23 cellular contexts compared by ENCODE assay signal in the genomic region with DNA sequence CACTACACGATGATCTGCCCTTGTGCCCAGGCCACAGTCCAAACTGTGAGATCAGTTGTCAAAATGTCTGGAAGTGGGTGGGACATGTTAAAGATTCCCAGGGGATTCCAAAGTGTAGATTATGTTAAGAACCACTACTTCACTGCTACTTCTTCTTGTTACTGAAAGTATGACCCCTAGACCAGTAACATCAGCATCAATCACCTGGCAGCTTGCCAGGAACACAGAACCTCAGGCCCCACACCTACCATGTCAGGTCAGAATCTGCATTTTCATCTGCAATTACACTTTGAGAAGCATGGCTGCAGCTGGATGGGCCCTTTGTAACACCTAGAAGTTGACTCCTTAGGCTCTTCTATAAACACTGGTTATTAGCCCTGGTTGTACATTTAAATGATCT. TPM values are rescaled to one million over a fixed set of nuclear protein-coding genes. Genes with fewer than 3 reads are reported as not detected.
"Had no signal": no experiment of that assay in that cellular context is flagged by ENCODE, and none has a peak within 500 bp of the region (broad histone marks: within the 10 kb centered on the region; RNA-seq: fewer than 3 reads in every experiment).

No MANE protein-coding gene starts in this region.

- H3K9me3 ChIP-seq: breast epithelium, colonic mucosa, SJSA1 had no signal

- H3K27me3 ChIP-seq: breast epithelium, colonic mucosa, SJSA1 had no signal

- H3K36me3 ChIP-seq: breast epithelium, colonic mucosa, SJSA1 had no signal

- DNase-seq: activated CD4-positive, alpha-beta T cell treated with anti-CD3 and anti-CD28 coated beads for 4 hours; activated CD8-positive, alpha-beta memory T cell treated with anti-CD3 and anti-CD28 coated beads, Interleukin-2, amount 50 U/mL, for 4 hours; activated CD8-positive, alpha-beta T cell treated with anti-CD3 and anti-CD28 coated beads for 36 hours; activated naive CD4-positive, alpha-beta T cell treated with anti-CD3 and anti-CD28 coated beads, Interleukin-2, amount 50 U/mL, for 16 hours; activated naive CD8-positive, alpha-beta T cell treated with anti-CD3 and anti-CD28 coated beads, Interleukin-2, amount 10 ng/mL, durations not matched to agents 7 days and 5 days; aorta; caudate nucleus; colonic mucosa; Kasumi-1; NCI-H1048; NCI-H146; NCI-H187 treated with DMSO at 0.1 percent for 48 hours; NCI-H2081 treated with DMSO at 0.1 percent for 48 hours; NCI-H446; NCI-H524; NCI-H774; SHP77 had no signal

- H3K4me1 Mint-ChIP-seq: activated naive CD8-positive, alpha-beta T cell treated with anti-CD3 and anti-CD28 coated beads, Interleukin-2, amount 10 ng/mL, durations not matched to agents 7 days and 5 days had no signal

- H3K27ac ChIP-seq: breast epithelium, colonic mucosa, SJSA1 had no signal

- H3K4me3 ChIP-seq: breast epithelium, colonic mucosa, SJSA1 had no signal

- H3K4me1 ChIP-seq: breast epithelium, colonic mucosa had no signal

- H3K27ac Mint-ChIP-seq: activated CD8-positive, alpha-beta T cell treated with anti-CD3 and anti-CD28 coated beads for 36 hours; activated naive CD8-positive, alpha-beta T cell treated with anti-CD3 and anti-CD28 coated beads, Interleukin-2, amount 10 ng/mL, durations not matched to agents 7 days and 5 days; T-helper 1 cell treated with Interleukin-12 subunit alpha and Interleukin-12 subunit beta and Interleukin-4 antibody, amounts not matched to agents 30 μg/mL and 1 μg/mL, for 36 hours had no signal

- H3K4me3 Mint-ChIP-seq: activated CD8-positive, alpha-beta T cell treated with anti-CD3 and anti-CD28 coated beads for 36 hours; activated naive CD8-positive, alpha-beta T cell treated with anti-CD3 and anti-CD28 coated beads, Interleukin-2, amount 10 ng/mL, durations not matched to agents 7 days and 5 days; T-helper 1 cell treated with Interleukin-12 subunit alpha and Interleukin-12 subunit beta and Interleukin-4 antibody, amounts not matched to agents 30 μg/mL and 1 μg/mL, for 36 hours had no signal

- H3K36me3 Mint-ChIP-seq: activated naive CD8-positive, alpha-beta T cell treated with anti-CD3 and anti-CD28 coated beads, Interleukin-2, amount 10 ng/mL, durations not matched to agents 7 days and 5 days had no signal

- ATAC-seq: activated CD4-positive, CD25-positive, alpha-beta regulatory T cell treated with anti-CD3 and anti-CD28 coated beads, Interleukin-2, amount 50 U/mL, for 24 hours; activated CD8-positive, alpha-beta T cell treated with anti-CD3 and anti-CD28 coated beads for 36 hours; SK-N-SH treated with all-trans-retinoic acid at 6 μM for 48 hours had no signal

- H3K9me3 Mint-ChIP-seq: activated CD8-positive, alpha-beta T cell treated with anti-CD3 and anti-CD28 coated beads for 36 hours; activated naive CD8-positive, alpha-beta T cell treated with anti-CD3 and anti-CD28 coated beads, Interleukin-2, amount 10 ng/mL, durations not matched to agents 7 days and 5 days; T-helper 1 cell treated with Interleukin-12 subunit alpha and Interleukin-12 subunit beta and Interleukin-4 antibody, amounts not matched to agents 30 μg/mL and 1 μg/mL, for 36 hours had no signal

RNA-seq across cellular contexts. Expression of gene RFPL4B, which starts 36.1 kb away (rescaled TPM):
- total RNA-seq: activated CD8-positive, alpha-beta T cell treated with anti-CD3 and anti-CD28 coated beads for 36 hours; activated naive CD8-positive, alpha-beta T cell treated with anti-CD3 and anti-CD28 coated beads, Interleukin-2, amount 10 ng/mL, durations not matched to agents 7 days and 5 days; breast epithelium; cerebellum; colonic mucosa; SJSA1 had no signal
- polyA plus RNA-seq: aorta had no signal
